ENCODE assay signal across 12 cellular contexts in the genomic region with DNA sequence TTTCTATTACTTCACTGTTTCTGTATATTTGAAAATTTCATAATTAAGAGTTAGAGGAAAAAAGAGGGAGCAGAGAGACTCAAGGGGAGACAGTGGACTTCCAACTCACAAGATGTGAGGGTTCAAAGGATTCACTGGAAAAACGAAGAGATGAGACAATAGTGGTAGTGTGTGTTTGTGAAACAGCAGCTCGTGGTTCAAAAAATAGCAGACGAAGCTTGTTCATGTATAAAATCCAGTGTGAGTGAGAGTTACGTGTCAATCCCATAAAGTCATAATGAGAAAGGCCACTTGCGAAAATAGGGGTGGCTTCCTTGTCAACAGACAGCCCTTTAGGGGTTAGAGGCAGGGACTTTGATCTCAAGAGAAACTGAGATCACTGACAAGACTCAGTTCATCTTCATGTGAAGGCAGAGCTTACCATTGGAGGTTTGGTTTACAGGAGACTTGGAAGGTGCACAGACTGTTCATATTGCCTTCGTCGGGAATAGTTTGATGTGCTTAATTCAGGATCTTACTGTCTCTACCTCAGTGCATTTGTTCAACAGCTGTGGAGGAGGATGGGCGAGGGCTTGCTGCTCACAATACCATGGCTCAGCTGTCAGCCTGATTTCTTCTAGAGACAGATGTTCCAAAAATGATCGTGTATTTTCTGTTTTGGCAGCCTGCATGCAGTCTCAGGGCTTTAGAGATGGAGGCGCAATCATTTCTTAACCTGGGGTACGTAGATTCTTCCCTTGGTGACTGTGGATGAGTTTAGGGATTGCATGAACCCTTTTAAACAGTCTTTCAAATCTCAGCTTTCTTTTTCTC.
A peak's percentile ranks its signal among the peaks of the same experiment; 100 is the strongest.
DNase-seq lines count a peak whose midpoint lies in the region; ATAC-seq, FAIRE-seq and TF ChIP-seq lines count a peak whose summit lies in the region.
"Had no signal": no experiment of that assay in that cellular context is flagged by ENCODE, and none has a peak within 500 bp of the region (broad histone marks: within the 10 kb centered on the region; RNA-seq: fewer than 3 reads in every experiment).

No MANE protein-coding gene starts in this region.

- 72 to 74% methylated on average over 10 to 11 of the region's 11 CpGs for WGBS in gastroesophageal sphincter (ENCODE audit: low coverage in 1 of 2), 2 donors

- H3K27me3 Mint-ChIP-seq in activated CD4-positive, alpha-beta memory T cell treated with anti-CD3 and anti-CD28 coated beads for 36 hours, result peaks cover 1% of the 10 kb centered on the region

- FAIRE-seq in GM12892 (lab: Jason Lieb, UNC) (peak; percentile 66), frontal cortex (lab: Jason Lieb, UNC) (no peak)

- POLR2A ChIA-PET in activated CD4-positive, alpha-beta memory T cell treated with anti-CD3 and anti-CD28 coated beads for 36 hours (lab: Charles Lee), result interaction anchor here (0.7 to 1.5 kb wide), 6 partner anchors 43 to 110 kb away, joined by 3 to 17 read pairs (median 4); no protein-coding TSS in a partner anchor

- H3K36me3 ChIP-seq in gastroesophageal sphincter, result no peaks in the 10 kb centered on the region
- H3K36me3 ChIP-seq: brain microvascular endothelial cell had no signal

- no peak for TF ChIP-seq EP300 in gastroesophageal sphincter (IDR thresholded peaks at IDR 0.05)

- TF ChIP-seq CTCF in gastroesophageal sphincter (IDR thresholded peaks at IDR 0.05), result no peak

- H3K4me1 ChIP-seq in gastroesophageal sphincter, result no peaks in the 10 kb centered on the region

- H3K36me3 Mint-ChIP-seq in activated CD4-positive, alpha-beta memory T cell treated with anti-CD3 and anti-CD28 coated beads for 36 hours, result peaks cover 7% of the 10 kb centered on the region

- no peak overlapping the region for H3K4me3 ChIP-seq in gastroesophageal sphincter

- DNase-seq in GM12892 (ENCODE audit: insufficient read length) (no peak), sciatic nerve (ENCODE audit: low spot score) (no peak), Kasumi-1 (lab: John Stamatoyannopoulos, UW) (no peak), frontal cortex (ENCODE audit: low spot score in 2 of 2) (no peak)
- DNase-seq in activated CD4-positive, alpha-beta memory T cell treated with anti-CD3 and anti-CD28 coated beads for 36 hours, result peak; percentile 31
- DNase-seq: brain microvascular endothelial cell, DMS153, naive B cell, NCI-H2227 treated with DMSO at 0.1 percent for 48 hours had no signal

- H3K9me3 ChIP-seq in gastroesophageal sphincter, result no peaks in the 10 kb centered on the region

- TF ChIP-seq POLR2A in GM12892 (IDR thresholded peaks at IDR 0.05; ENCODE audit: low read depth, low read length), result no peak
- TF ChIP-seq POLR2A in gastroesophageal sphincter (IDR thresholded peaks at IDR 0.05), result no peak

- no peaks in the 10 kb centered on the region for H3K27me3 ChIP-seq in gastroesophageal sphincter
- H3K27me3 ChIP-seq: brain microvascular endothelial cell had no signal

- intact Hi-C loops in activated CD4-positive, alpha-beta memory T cell treated with anti-CD3 and anti-CD28 coated beads for 36 hours (cut with micrococcal nuclease), result loop anchor here (1.0 to 5.0 kb wide), 7 partner anchors 9 to 263 kb away; a partner anchor contains a TSS
- intact Hi-C loops in sciatic nerve (cut with DNase I), result no loop called here

- H3K27ac ChIP-seq in gastroesophageal sphincter, result no peak overlapping the region
- H3K27ac ChIP-seq: brain microvascular endothelial cell had no signal

- peaks cover 16% of the 10 kb centered on the region for H3K9me3 Mint-ChIP-seq in activated CD4-positive, alpha-beta memory T cell treated with anti-CD3 and anti-CD28 coated beads for 36 hours

- CTCF ChIA-PET in activated CD4-positive, alpha-beta memory T cell treated with anti-CD3 and anti-CD28 coated beads for 36 hours (lab: Charles Lee), result interaction anchor here (0.6 to 2.2 kb wide), 5 partner anchors 10 to 180 kb away, joined by 3 to 8 read pairs (median 4); no protein-coding TSS in a partner anchor

- peak overlapping the region; percentile 58 for H3K4me3 Mint-ChIP-seq in activated CD4-positive, alpha-beta memory T cell treated with anti-CD3 and anti-CD28 coated beads for 36 hours
- H3K4me3 Mint-ChIP-seq: naive B cell had no signal

- H3K27ac Mint-ChIP-seq in activated CD4-positive, alpha-beta memory T cell treated with anti-CD3 and anti-CD28 coated beads for 36 hours, result peak overlapping the region; percentile 88
- H3K27ac Mint-ChIP-seq: naive B cell had no signal

- peak; percentile 78 for ATAC-seq in GM19324 (IDR thresholded peaks at IDR 0.05; ENCODE audit: low FRiP score, unreplicated experiment)
- ATAC-seq in HG03045 (IDR thresholded peaks at IDR 0.05; ENCODE audit: unreplicated experiment), result peak; percentile 80
- ATAC-seq in sciatic nerve, result no peak
- ATAC-seq in gastroesophageal sphincter, result no peak

- peaks cover 30% of the 10 kb centered on the region for H3K4me1 Mint-ChIP-seq in activated CD4-positive, alpha-beta memory T cell treated with anti-CD3 and anti-CD28 coated beads for 36 hours (ENCODE audit: low read depth)

Comparison
In these comparisons a context has a peak if more than half of its experiments do, and no peak if none do; other contexts are left out.
1. ATAC-seq: peak in GM19324 (single experiment) and HG03045 (single experiment); none in sciatic nerve (single experiment) and gastroesophageal sphincter (single experiment).